8 cellular contexts compared by ENCODE assay signal in the genomic region with DNA sequence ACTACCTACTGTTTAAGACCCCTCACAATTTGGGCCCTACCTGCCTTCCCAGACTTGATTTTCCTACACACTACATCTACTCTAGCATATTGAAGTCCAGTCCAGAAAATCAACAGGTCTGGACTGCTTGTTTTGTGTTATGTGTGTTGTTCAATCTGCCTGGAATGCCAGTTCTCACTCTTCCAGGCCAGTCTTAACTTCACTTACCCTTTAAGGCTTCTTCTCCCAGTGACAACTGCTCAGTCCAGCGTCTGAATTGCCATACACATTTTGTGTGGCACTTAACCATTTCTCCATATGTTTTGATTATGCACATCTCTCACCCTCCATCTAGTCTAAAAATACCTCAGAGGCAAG. TPM values are rescaled to one million over a fixed set of nuclear protein-coding genes. Genes with fewer than 3 reads are reported as not detected.
DNase-seq lines count a peak whose midpoint lies in the region; ATAC-seq and TF ChIP-seq lines count a peak whose summit lies in the region.

No MANE protein-coding gene starts in this region.

- no peaks in the 10 kb centered on the region for H3K27me3 ChIP-seq in SU-DHL-6 (ENCODE audit: low read length)

- H3K4me3 Mint-ChIP-seq in T-helper 1 cell treated with Interleukin-12 subunit alpha and Interleukin-12 subunit beta and Interleukin-4 antibody, amounts not matched to agents 30 μg/mL and 1 μg/mL, for 36 hours: peak overlapping the region; percentile 86
- peak overlapping the region; percentile 81 for H3K4me3 Mint-ChIP-seq in stimulated activated effector memory CD8-positive, alpha-beta T cell treated with anti-CD3 and anti-CD28 coated beads, Interleukin-12 subunit alpha, Interleukin-12 subunit beta, amount 100 ng/mL, for 72 hours

- no peaks in the 10 kb centered on the region for H3K9me3 Mint-ChIP-seq in T-helper 1 cell treated with Interleukin-12 subunit alpha and Interleukin-12 subunit beta and Interleukin-4 antibody, amounts not matched to agents 30 μg/mL and 1 μg/mL, for 36 hours
- H3K9me3 Mint-ChIP-seq in stimulated activated effector memory CD8-positive, alpha-beta T cell treated with anti-CD3 and anti-CD28 coated beads, Interleukin-12 subunit alpha, Interleukin-12 subunit beta, amount 100 ng/mL, for 72 hours: no peaks in the 10 kb centered on the region

- H3K27ac Mint-ChIP-seq in T-helper 1 cell treated with Interleukin-12 subunit alpha and Interleukin-12 subunit beta and Interleukin-4 antibody, amounts not matched to agents 30 μg/mL and 1 μg/mL, for 36 hours: peak overlapping the region; percentile 76
- peak overlapping the region; percentile 85 for H3K27ac Mint-ChIP-seq in stimulated activated effector memory CD8-positive, alpha-beta T cell treated with anti-CD3 and anti-CD28 coated beads, Interleukin-12 subunit alpha, Interleukin-12 subunit beta, amount 100 ng/mL, for 72 hours

- no peak for TF ChIP-seq CTCF in SU-DHL-6 (IDR thresholded peaks at IDR 0.05; ENCODE audit: insufficient read depth, low read length, poor library complexity, severe bottlenecking)

- H3K9me3 ChIP-seq in SU-DHL-6 (ENCODE audit: insufficient read depth, low read length): no peaks in the 10 kb centered on the region

- H3K9ac ChIP-seq in SU-DHL-6 (ENCODE audit: low read length): peak overlapping the region; percentile 86

- H3K79me2 ChIP-seq in SU-DHL-6 (ENCODE audit: insufficient read depth, low read length): peaks cover 59% of the 10 kb centered on the region

- peaks cover 16% of the 10 kb centered on the region for H3K27me3 Mint-ChIP-seq in T-helper 1 cell treated with Interleukin-12 subunit alpha and Interleukin-12 subunit beta and Interleukin-4 antibody, amounts not matched to agents 30 μg/mL and 1 μg/mL, for 36 hours (ENCODE audit: low read depth)

- no peak for DNase-seq in T-helper 1 cell
- DNase-seq in fibroblast of peridontal ligament (ENCODE audit: extremely low read depth): peak; percentile 29
- no peak for DNase-seq in stimulated activated effector memory CD8-positive, alpha-beta T cell treated with anti-CD3 and anti-CD28 coated beads, Interleukin-12 subunit alpha, Interleukin-12 subunit beta, amount 100 ng/mL, for 72 hours (ENCODE audit: low spot score in 2 of 2)
- no peak for DNase-seq in left colon
- DNase-seq in NCI-H146 treated with DMSO at 0.1 percent for 48 hours (lab: John Stamatoyannopoulos, UW; ENCODE audit: unreplicated experiment): no peak
- DNase-seq in activated CD4-positive, alpha-beta T cell treated with anti-CD3 and anti-CD28 coated beads for 4 hours: no peak

- H3K4me3 ChIP-seq in SU-DHL-6 (ENCODE audit: insufficient read depth, low read length, poor library complexity, severe bottlenecking): peak overlapping the region; percentile 82

- H3K27ac ChIP-seq in SU-DHL-6 (ENCODE audit: low read depth, low read length): peak overlapping the region; percentile 58; the same call in 1 of the 2 replicates

- H3F3A ChIP-seq in SU-DHL-6 (ENCODE audit: insufficient read depth): no peaks in the 10 kb centered on the region

- H4K20me1 ChIP-seq in SU-DHL-6 (ENCODE audit: low read depth, low read length): peaks cover 10% of the 10 kb centered on the region; the same call in 1 of the 2 replicates

- intact Hi-C loops in left colon (cut with DNase I, micrococcal nuclease): no loop called here

- no peak overlapping the region for H2AFZ ChIP-seq in SU-DHL-6 (ENCODE audit: low read depth, low read length, severe bottlenecking)

- 0 out of 2 replicates have a peak, but pooled peaks cover 8% of the 10 kb centered on the region for H3K36me3 ChIP-seq in SU-DHL-6 (ENCODE audit: low read length)

- peaks cover 10% of the 10 kb centered on the region for H3K36me3 Mint-ChIP-seq in T-helper 1 cell treated with Interleukin-12 subunit alpha and Interleukin-12 subunit beta and Interleukin-4 antibody, amounts not matched to agents 30 μg/mL and 1 μg/mL, for 36 hours (ENCODE audit: low read depth)
- peaks cover 26% of the 10 kb centered on the region for H3K36me3 Mint-ChIP-seq in stimulated activated effector memory CD8-positive, alpha-beta T cell treated with anti-CD3 and anti-CD28 coated beads, Interleukin-12 subunit alpha, Interleukin-12 subunit beta, amount 100 ng/mL, for 72 hours

- peak overlapping the region; percentile 92 for H3K4me2 ChIP-seq in SU-DHL-6 (ENCODE audit: low read depth, low read length, poor library complexity, severe bottlenecking)

- peaks cover 30% of the 10 kb centered on the region for H3K4me1 Mint-ChIP-seq in T-helper 1 cell treated with Interleukin-12 subunit alpha and Interleukin-12 subunit beta and Interleukin-4 antibody, amounts not matched to agents 30 μg/mL and 1 μg/mL, for 36 hours (ENCODE audit: low read depth)
- H3K4me1 Mint-ChIP-seq in stimulated activated effector memory CD8-positive, alpha-beta T cell treated with anti-CD3 and anti-CD28 coated beads, Interleukin-12 subunit alpha, Interleukin-12 subunit beta, amount 100 ng/mL, for 72 hours: peaks cover 25% of the 10 kb centered on the region

- H3K9me2 ChIP-seq in SU-DHL-6 (replicated peaks; ENCODE audit: insufficient read depth, low read length): no peaks in the 10 kb centered on the region

- no peak for ATAC-seq in stimulated activated effector memory CD8-positive, alpha-beta T cell treated with anti-CD3 and anti-CD28 coated beads, Interleukin-12 subunit alpha, Interleukin-12 subunit beta, amount 100 ng/mL, for 72 hours
- no peak for ATAC-seq in left colon

RNA-seq across cellular contexts. Expression of a gene that starts 1.1 kb away (rescaled TPM):
- 1 to 10 TPM; 1.3 to 4.4 TPM for total RNA-seq in left colon
